Comparison of ENCODE assay signal across 24 cellular contexts in genomic region chr14:36217732-36218131, GRCh38. TPM values are rescaled to one million over a fixed set of nuclear protein-coding genes. Genes with fewer than 3 reads are reported as not detected.
A peak's percentile ranks its signal among the peaks of the same experiment; 100 is the strongest.
DNase-seq lines count a peak whose midpoint lies in the region; ATAC-seq and TF ChIP-seq lines count a peak whose summit lies in the region.
"Had no signal": no experiment of that assay in that cellular context is flagged by ENCODE, and none has a peak within 500 bp of the region (broad histone marks: within the 10 kb centered on the region; RNA-seq: fewer than 3 reads in every experiment).

No MANE protein-coding gene starts in this region.

- CTCF ChIA-PET in activated CD8-positive, alpha-beta T cell treated with anti-CD3 and anti-CD28 coated beads for 36 hours (lab: Charles Lee) = no interaction called here
- CTCF ChIA-PET in activated CD8-positive, alpha-beta T cell treated with anti-CD3 and anti-CD28 coated beads, Interleukin-2, amount 10 ng/mL, durations not matched to agents 7 days and 5 days (lab: Charles Lee) = no interaction called here

- no peak overlapping the region for H3K4me3 ChIP-seq in MG63
- H3K4me3 ChIP-seq in fibroblast of mammary gland (ENCODE audit: control insufficient read depth, low read depth, low read length) = no peak overlapping the region
- H3K4me3 ChIP-seq: A549, adrenal gland, BLaER1, heart right ventricle, smooth muscle cell, suprapubic skin had no signal

- intact Hi-C loops in activated CD8-positive, alpha-beta T cell treated with anti-CD3 and anti-CD28 coated beads for 36 hours (cut with micrococcal nuclease) = loop anchor here (10.0 kb wide), 1 partner anchor 157 kb away; no protein-coding TSS in a partner anchor
- intact Hi-C loops in Right ventricle myocardium inferior (cut with DNase I) = no loop called here

- no peak overlapping the region for H3K27ac Mint-ChIP-seq in activated CD8-positive, alpha-beta T cell treated with anti-CD3 and anti-CD28 coated beads for 36 hours
- H3K27ac Mint-ChIP-seq in activated CD8-positive, alpha-beta T cell treated with anti-CD3 and anti-CD28 coated beads, Interleukin-2, amount 10 ng/mL, durations not matched to agents 7 days and 5 days = no peak overlapping the region
- H3K27ac Mint-ChIP-seq in stimulated activated naive CD8-positive, alpha-beta T cell treated with anti-CD3 and anti-CD28 coated beads, Interleukin-15, amount 100 ng/mL, for 72 hours = no peak overlapping the region
- H3K27ac Mint-ChIP-seq: nephron had no signal

- POLR2A ChIA-PET in activated CD8-positive, alpha-beta T cell treated with anti-CD3 and anti-CD28 coated beads for 36 hours (lab: Charles Lee) = interaction anchor here (0.6 kb wide), 1 partner anchor 208 kb away, joined by 3 read pairs; no protein-coding TSS in a partner anchor
- POLR2A ChIA-PET in activated CD8-positive, alpha-beta T cell treated with anti-CD3 and anti-CD28 coated beads, Interleukin-2, amount 10 ng/mL, durations not matched to agents 7 days and 5 days (lab: Charles Lee) = no interaction called here

- H3K9me3 Mint-ChIP-seq in activated CD8-positive, alpha-beta T cell treated with anti-CD3 and anti-CD28 coated beads for 36 hours = no peaks in the 10 kb centered on the region
- no peaks in the 10 kb centered on the region for H3K9me3 Mint-ChIP-seq in activated CD8-positive, alpha-beta T cell treated with anti-CD3 and anti-CD28 coated beads, Interleukin-2, amount 10 ng/mL, durations not matched to agents 7 days and 5 days (ENCODE audit: insufficient read depth)
- no peaks in the 10 kb centered on the region for H3K9me3 Mint-ChIP-seq in stimulated activated naive CD8-positive, alpha-beta T cell treated with anti-CD3 and anti-CD28 coated beads, Interleukin-15, amount 100 ng/mL, for 72 hours
- H3K9me3 Mint-ChIP-seq: central memory CD8-positive, alpha-beta T cell; nephron had no signal

- peaks cover 28% of the 10 kb centered on the region for H3K27me3 Mint-ChIP-seq in activated CD8-positive, alpha-beta T cell treated with anti-CD3 and anti-CD28 coated beads for 36 hours
- peaks cover 15% of the 10 kb centered on the region for H3K27me3 Mint-ChIP-seq in activated CD8-positive, alpha-beta T cell treated with anti-CD3 and anti-CD28 coated beads, Interleukin-2, amount 10 ng/mL, durations not matched to agents 7 days and 5 days (ENCODE audit: low read depth)
- peaks cover 44% of the 10 kb centered on the region for H3K27me3 Mint-ChIP-seq in stimulated activated naive CD8-positive, alpha-beta T cell treated with anti-CD3 and anti-CD28 coated beads, Interleukin-15, amount 100 ng/mL, for 72 hours

- no peaks in the 10 kb centered on the region for H3K27me3 ChIP-seq in MG63
- H3K27me3 ChIP-seq: adrenal gland, BLaER1, suprapubic skin had no signal

- H3K9me3 ChIP-seq in MG63 = no peaks in the 10 kb centered on the region
- H3K9me3 ChIP-seq: A549, adrenal gland, BLaER1, heart right ventricle, suprapubic skin had no signal

- no peak overlapping the region for H3K4me3 Mint-ChIP-seq in activated CD8-positive, alpha-beta T cell treated with anti-CD3 and anti-CD28 coated beads for 36 hours
- H3K4me3 Mint-ChIP-seq in activated CD8-positive, alpha-beta T cell treated with anti-CD3 and anti-CD28 coated beads, Interleukin-2, amount 10 ng/mL, durations not matched to agents 7 days and 5 days = no peak overlapping the region
- no peak overlapping the region for H3K4me3 Mint-ChIP-seq in stimulated activated naive CD8-positive, alpha-beta T cell treated with anti-CD3 and anti-CD28 coated beads, Interleukin-15, amount 100 ng/mL, for 72 hours
- H3K4me3 Mint-ChIP-seq: central memory CD8-positive, alpha-beta T cell; nephron had no signal

- TF ChIP-seq CTCF in activated CD8-positive, alpha-beta T cell treated with anti-CD3 and anti-CD28 coated beads for 36 hours (IDR thresholded peaks at IDR 0.05) = no peak
- no peak for TF ChIP-seq CTCF in fibroblast of mammary gland (conservative IDR thresholded peaks at IDR 0.05; ENCODE audit: control insufficient read depth, insufficient read depth, low read depth, low read length)

- ATAC-seq in activated CD8-positive, alpha-beta T cell treated with anti-CD3 and anti-CD28 coated beads for 36 hours = peak; percentile 42
- no peak for ATAC-seq in activated CD8-positive, alpha-beta T cell treated with anti-CD3 and anti-CD28 coated beads, Interleukin-2, amount 10 ng/mL, durations not matched to agents 7 days and 5 days
- ATAC-seq in stimulated activated naive CD8-positive, alpha-beta T cell treated with anti-CD3 and anti-CD28 coated beads, Interleukin-15, amount 100 ng/mL, for 72 hours = peak; percentile 28
- no peak for ATAC-seq in Right ventricle myocardium inferior
- ATAC-seq: A549, heart right ventricle had no signal

- no peak for DNase-seq in activated CD8-positive, alpha-beta T cell treated with anti-CD3 and anti-CD28 coated beads for 36 hours
- no peak for DNase-seq in activated CD8-positive, alpha-beta T cell treated with anti-CD3 and anti-CD28 coated beads, Interleukin-2, amount 10 ng/mL, durations not matched to agents 7 days and 5 days
- DNase-seq in MG63 (peak; percentile 30), fibroblast of mammary gland (ENCODE audit: low read depth) (peak; percentile 35), Right ventricle myocardium inferior (ENCODE audit: missing footprints) (no peak), NAMALWA (ENCODE audit: low spot score) (no peak), NCI-H1436 treated with DMSO at 0.1 percent for 48 hours (lab: John Stamatoyannopoulos, UW) (no peak)
- DNase-seq in stimulated activated naive CD8-positive, alpha-beta T cell treated with anti-CD3 and anti-CD28 coated beads, Interleukin-15, amount 100 ng/mL, for 72 hours = no peak
- DNase-seq: activated T-cell treated with anti-CD3 and anti-CD28 coated beads, Interleukin-2, amount 50 U/mL, for 48 hours; adrenal gland; DMS153; heart right ventricle; NCI-H2029; NCI-H524; stimulated activated CD4-positive, alpha-beta T cell treated with anti-CD3 and anti-CD28 coated beads, Interleukin-4, amount 100 ng/mL, for 4 hours had no signal

- H3K4me1 Mint-ChIP-seq in activated CD8-positive, alpha-beta T cell treated with anti-CD3 and anti-CD28 coated beads for 36 hours (ENCODE audit: low read depth) = peaks cover 3% of the 10 kb centered on the region
- no peaks in the 10 kb centered on the region for H3K4me1 Mint-ChIP-seq in activated CD8-positive, alpha-beta T cell treated with anti-CD3 and anti-CD28 coated beads, Interleukin-2, amount 10 ng/mL, durations not matched to agents 7 days and 5 days (ENCODE audit: low read depth)
- no peaks in the 10 kb centered on the region for H3K4me1 Mint-ChIP-seq in stimulated activated naive CD8-positive, alpha-beta T cell treated with anti-CD3 and anti-CD28 coated beads, Interleukin-15, amount 100 ng/mL, for 72 hours
- H3K4me1 Mint-ChIP-seq: central memory CD8-positive, alpha-beta T cell; nephron had no signal

- no peaks in the 10 kb centered on the region for H3K36me3 Mint-ChIP-seq in activated CD8-positive, alpha-beta T cell treated with anti-CD3 and anti-CD28 coated beads for 36 hours (ENCODE audit: low read depth)
- H3K36me3 Mint-ChIP-seq in activated CD8-positive, alpha-beta T cell treated with anti-CD3 and anti-CD28 coated beads, Interleukin-2, amount 10 ng/mL, durations not matched to agents 7 days and 5 days (ENCODE audit: low read depth) = no peaks in the 10 kb centered on the region

- H3K36me3 ChIP-seq in MG63 = no peaks in the 10 kb centered on the region
- H3K36me3 ChIP-seq: adrenal gland, BLaER1, heart right ventricle, suprapubic skin had no signal

RNA-seq across cellular contexts. Expression of gene PTCSC3, which starts 41.2 kb away (rescaled TPM):
- total RNA-seq in activated CD8-positive, alpha-beta T cell treated with anti-CD3 and anti-CD28 coated beads for 36 hours = not detected
- total RNA-seq in activated CD8-positive, alpha-beta T cell treated with anti-CD3 and anti-CD28 coated beads, Interleukin-2, amount 10 ng/mL, durations not matched to agents 7 days and 5 days = not detected
- total RNA-seq in MG63 (2014; rRNA removed; shearing (Covaris generic); ENCODE audit: low replicate concordance) = not detected in 2 replicates
- total RNA-seq in Right ventricle myocardium inferior = not detected
- total RNA-seq: adrenal gland, fibroblast of lung, heart right ventricle, mesenteric fat pad, posterior vena cava, smooth muscle cell, suprapubic skin had no signal

Comparison
In these comparisons a context has a peak if more than half of its experiments do, and no peak if none do; other contexts are left out.
1. ATAC-seq: peak in activated CD8-positive, alpha-beta T cell treated with anti-CD3 and anti-CD28 coated beads for 36 hours (single experiment) and stimulated activated naive CD8-positive, alpha-beta T cell treated with anti-CD3 and anti-CD28 coated beads, Interleukin-15, amount 100 ng/mL, for 72 hours (single experiment); none in activated CD8-positive, alpha-beta T cell treated with anti-CD3 and anti-CD28 coated beads, Interleukin-2, amount 10 ng/mL, durations not matched to agents 7 days and 5 days (single experiment) and Right ventricle myocardium inferior (single experiment).
2. DNase-seq: peak in MG63 (single experiment) and fibroblast of mammary gland (single experiment); none in activated CD8-positive, alpha-beta T cell treated with anti-CD3 and anti-CD28 coated beads for 36 hours (single experiment), activated CD8-positive, alpha-beta T cell treated with anti-CD3 and anti-CD28 coated beads, Interleukin-2, amount 10 ng/mL, durations not matched to agents 7 days and 5 days (single experiment), stimulated activated naive CD8-positive, alpha-beta T cell treated with anti-CD3 and anti-CD28 coated beads, Interleukin-15, amount 100 ng/mL, for 72 hours (0 of 2), Right ventricle myocardium inferior (single experiment), NAMALWA (single experiment) and NCI-H1436 treated with DMSO at 0.1 percent for 48 hours (single experiment).